ENCODE assay signal across 1 cellular context in the genomic region with DNA sequence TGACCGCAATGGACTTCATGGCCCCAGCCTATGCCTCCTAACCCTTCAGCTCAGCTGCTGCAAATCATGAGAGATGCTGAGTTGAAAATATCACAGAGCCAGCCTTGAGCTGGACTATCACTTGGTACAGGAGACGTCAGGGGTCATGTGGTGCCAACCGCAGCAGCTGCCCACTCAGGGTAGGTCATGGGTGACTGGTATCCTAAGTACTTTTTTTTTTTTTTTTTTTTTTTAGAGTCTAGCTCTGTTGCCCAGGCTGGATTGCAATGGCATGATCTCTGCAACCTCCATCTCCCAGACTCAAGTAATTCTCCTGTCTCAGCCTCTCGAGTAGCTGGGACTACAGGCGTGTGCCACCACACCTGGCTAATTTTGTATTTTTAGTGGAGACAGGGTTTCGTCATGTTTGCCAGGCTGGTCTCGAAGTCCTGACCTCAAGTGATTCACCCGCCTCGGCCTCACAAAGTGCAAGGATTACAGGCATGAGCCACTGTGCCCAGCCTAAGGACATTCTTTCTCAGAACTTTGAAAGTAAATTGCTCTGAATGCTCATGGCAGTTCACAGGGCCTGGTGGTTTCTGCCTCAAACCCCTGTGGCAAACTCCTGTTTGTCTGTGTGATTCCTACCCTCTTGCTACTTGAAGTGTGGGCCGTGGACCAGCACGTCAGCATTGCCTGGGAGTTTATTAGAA.
TF ChIP-seq lines count a peak whose summit lies in the region.

No MANE protein-coding gene starts in this region.

TF ChIP-seq in HCT116, 20 proteins besides CTCF, POLR2A, EP300 and RAD21 (continued from another document):
- TF ChIP-seq ELF1 (IDR thresholded peaks at IDR 0.05; ENCODE audit: borderline replicate concordance, low read depth), result no peak
- TF ChIP-seq EZH2 (IDR thresholded peaks at IDR 0.05), result no peak
- no peak for TF ChIP-seq CBX3 (IDR thresholded peaks at IDR 0.05; ENCODE audit: low read depth)
- TF ChIP-seq ZNF274 (IDR thresholded peaks at IDR 0.05; ENCODE audit: low read depth, low read length), result no peak
- TF ChIP-seq EGR1 (IDR thresholded peaks at IDR 0.05; ENCODE audit: low read depth), result no peak
- TF ChIP-seq ZBTB33 (IDR thresholded peaks at IDR 0.05; ENCODE audit: extremely low read depth, insufficient replicate concordance, low read length), result no peak
